ENCODE assay signal across 21 cellular contexts in genomic region chr3:2525968-2526367, GRCh38.
"Had no signal": no experiment of that assay in that cellular context is flagged by ENCODE, and none has a peak within 500 bp of the region (broad histone marks: within the 10 kb centered on the region; RNA-seq: fewer than 3 reads in every experiment).

No MANE protein-coding gene starts in this region.

- H3K27me3 ChIP-seq: MG63, Peyer's patch, SJCRH30 had no signal

- H3K4me3 ChIP-seq: MG63, PC-9, Peyer's patch, SJCRH30 had no signal

- H3K9me3 ChIP-seq: MG63, Peyer's patch, SJCRH30 had no signal

- H3K27ac ChIP-seq: PC-9, Peyer's patch, SJCRH30 had no signal

- H3K36me3 ChIP-seq: MG63, Peyer's patch, SJCRH30 had no signal

- DNase-seq: IMR-90; KG1; MG63; NCI-H1092; NCI-H1105 treated with DMSO at 0.1 percent for 48 hours; NCI-H1417 treated with DMSO at 0.1 percent for 48 hours; NCI-H146; NCI-H1694 treated with DMSO at 0.1 percent for 48 hours; NCI-H1930; NCI-H2081; NCI-H2107; NCI-H2227 treated with DMSO at 0.1 percent for 48 hours; NCI-H524; NCI-H526 treated with DMSO at 0.1 percent for 48 hours; NCI-H748 treated with DMSO at 0.1 percent for 48 hours; NK-92 treated with Interleukin-12 subunit alpha and Interleukin-12 subunit beta, amount 100 ng/mL, for 24 hours; OCI-M1; PC-9; Peyer's patch; SHP77 treated with DMSO at 0.1 percent for 48 hours; SJCRH30 had no signal

- H3K4me1 ChIP-seq: Peyer's patch, SJCRH30 had no signal
